Comparison of ENCODE assay signal across 1 cellular context in genomic region chr5:36366883-36367282, GRCh38.
A peak's percentile ranks its signal among the peaks of the same experiment; 100 is the strongest.
TF ChIP-seq lines count a peak whose summit lies in the region.

No MANE protein-coding gene starts in this region.

TF ChIP-seq in HepG2, 621 proteins besides CTCF, POLR2A, EP300 and RAD21 (continued from another document):
- TF ChIP-seq PAXIP1 (CRISPR knock-in tag; conservative IDR thresholded peaks at IDR 0.05) (peak; percentile 30; the same call in 1 of the 2 replicates), FOXP1 (IDR thresholded peaks at IDR 0.05) (no peak), FOXP1 (CRISPR knock-in tag; IDR thresholded peaks at IDR 0.05) (peak; percentile 39; the same call in 1 of the 2 replicates), AHDC1 (CRISPR knock-in tag; IDR thresholded peaks at IDR 0.05; ENCODE audit: borderline replicate concordance) (peak; percentile 28; the same call in 1 of the 2 replicates), ZNF503 (CRISPR knock-in tag; IDR thresholded peaks at IDR 0.05) (no peak)
